29 cellular contexts compared by ENCODE assay signal in genomic region chr16:81454044-81454443, GRCh38.
"Had no signal": no experiment of that assay in that cellular context is flagged by ENCODE, and none has a peak within 500 bp of the region (broad histone marks: within the 10 kb centered on the region; RNA-seq: fewer than 3 reads in every experiment).

No MANE protein-coding gene starts in this region.

- H3K4me3 Mint-ChIP-seq: activated naive CD4-positive, alpha-beta T cell treated with anti-CD3 and anti-CD28 coated beads for 36 hours; activated naive CD8-positive, alpha-beta T cell treated with anti-CD3 and anti-CD28 coated beads for 36 hours; activated T-helper 1 cell treated with anti-CD3 and anti-CD28 coated beads, Interleukin-12 subunit alpha, Interleukin-12 subunit beta, Interleukin-2, Interleukin-4 antibody, amounts not matched to agents 30 ng/mL and 10 ng/mL and 1 ng/mL, durations not matched to agents 14 hours and 24 hours and 36 hours; effector memory CD8-positive, alpha-beta T cell; mesothelial cell of epicardium; nephron progenitor cell; stimulated activated naive B cell treated with anti-CD40 and anti-IgM and Interleukin-4, amounts not matched to agents 10 μg/mL and 1 μg/mL and 100 μg/mL, for 72 hours had no signal

- H3K9ac ChIP-seq: parathyroid adenoma had no signal

- H3K4me1 ChIP-seq: parathyroid adenoma, psoas muscle, tibial artery had no signal

- H3K36me3 ChIP-seq: adrenal gland had no signal

- DNase-seq: activated CD4-positive, alpha-beta T cell treated with anti-CD3 and anti-CD28 coated beads, Interleukin-2, amount 50 U/mL, for 1 hour; activated effector memory CD4-positive, alpha-beta T cell treated with anti-CD3 and anti-CD28 coated beads, Interleukin-2, amount 50 U/mL, for 16 hours; activated naive CD4-positive, alpha-beta T cell treated with anti-CD3 and anti-CD28 coated beads for 36 hours; activated naive CD8-positive, alpha-beta T cell treated with anti-CD3 and anti-CD28 coated beads for 36 hours; activated T-cell treated with anti-CD3 and anti-CD28 coated beads for 4 hours; adrenal gland; aorta; cerebellar nuclear complex; effector memory CD8-positive, alpha-beta T cell; islet precursor cell; left ventricle myocardium superior; mammary epithelial cell; naive B cell; nephron progenitor cell; nucleus accumbens; stimulated activated CD4-positive, alpha-beta T cell treated with anti-CD3 and anti-CD28 coated beads, Interleukin-15, amount 100 ng/mL, for 24 hours; stimulated activated CD4-positive, alpha-beta T cell treated with anti-CD3 and anti-CD28 coated beads, Interleukin-2, amount 100 ng/mL, for 24 hours; stimulated activated naive B cell treated with anti-CD40 and anti-IgM and Interleukin-4, amounts not matched to agents 10 μg/mL and 1 μg/mL and 100 μg/mL, for 72 hours; T-helper 2 cell; tibial artery had no signal

- H3K27me3 Mint-ChIP-seq: activated naive CD8-positive, alpha-beta T cell treated with anti-CD3 and anti-CD28 coated beads for 36 hours; effector memory CD8-positive, alpha-beta T cell; naive B cell; stimulated activated naive B cell treated with anti-CD40 and anti-IgM and Interleukin-4, amounts not matched to agents 10 μg/mL and 1 μg/mL and 100 μg/mL, for 72 hours had no signal

- H3K27ac Mint-ChIP-seq: activated naive CD4-positive, alpha-beta T cell treated with anti-CD3 and anti-CD28 coated beads for 36 hours; activated naive CD8-positive, alpha-beta T cell treated with anti-CD3 and anti-CD28 coated beads for 36 hours; activated T-helper 1 cell treated with anti-CD3 and anti-CD28 coated beads, Interleukin-12 subunit alpha, Interleukin-12 subunit beta, Interleukin-2, Interleukin-4 antibody, amounts not matched to agents 30 ng/mL and 10 ng/mL and 1 ng/mL, durations not matched to agents 14 hours and 24 hours and 36 hours; mesothelial cell of epicardium; nephron progenitor cell had no signal

- H3K9me3 ChIP-seq: adrenal gland, body of pancreas, gastroesophageal sphincter, psoas muscle, suprapubic skin, tibial artery had no signal

- H3K4me3 ChIP-seq: adrenal gland, body of pancreas, coronary artery, gastroesophageal sphincter, hepatocyte, psoas muscle, suprapubic skin, tibial artery had no signal

- H3K27me3 ChIP-seq: adrenal gland, body of pancreas, gastroesophageal sphincter, hepatocyte, suprapubic skin, tibial artery had no signal

- H3K9me3 Mint-ChIP-seq: effector memory CD8-positive, alpha-beta T cell had no signal

- H3K27ac ChIP-seq: body of pancreas, coronary artery, gastroesophageal sphincter, hepatocyte, parathyroid adenoma, psoas muscle, suprapubic skin, tibial artery had no signal

- ATAC-seq: body of pancreas; effector memory CD8-positive, alpha-beta T cell; gastroesophageal sphincter; left ventricle myocardium superior; psoas muscle; stimulated activated naive B cell treated with anti-CD40 and anti-IgM and Interleukin-4, amounts not matched to agents 10 μg/mL and 1 μg/mL and 100 μg/mL, for 72 hours had no signal
